In the genomic region with DNA sequence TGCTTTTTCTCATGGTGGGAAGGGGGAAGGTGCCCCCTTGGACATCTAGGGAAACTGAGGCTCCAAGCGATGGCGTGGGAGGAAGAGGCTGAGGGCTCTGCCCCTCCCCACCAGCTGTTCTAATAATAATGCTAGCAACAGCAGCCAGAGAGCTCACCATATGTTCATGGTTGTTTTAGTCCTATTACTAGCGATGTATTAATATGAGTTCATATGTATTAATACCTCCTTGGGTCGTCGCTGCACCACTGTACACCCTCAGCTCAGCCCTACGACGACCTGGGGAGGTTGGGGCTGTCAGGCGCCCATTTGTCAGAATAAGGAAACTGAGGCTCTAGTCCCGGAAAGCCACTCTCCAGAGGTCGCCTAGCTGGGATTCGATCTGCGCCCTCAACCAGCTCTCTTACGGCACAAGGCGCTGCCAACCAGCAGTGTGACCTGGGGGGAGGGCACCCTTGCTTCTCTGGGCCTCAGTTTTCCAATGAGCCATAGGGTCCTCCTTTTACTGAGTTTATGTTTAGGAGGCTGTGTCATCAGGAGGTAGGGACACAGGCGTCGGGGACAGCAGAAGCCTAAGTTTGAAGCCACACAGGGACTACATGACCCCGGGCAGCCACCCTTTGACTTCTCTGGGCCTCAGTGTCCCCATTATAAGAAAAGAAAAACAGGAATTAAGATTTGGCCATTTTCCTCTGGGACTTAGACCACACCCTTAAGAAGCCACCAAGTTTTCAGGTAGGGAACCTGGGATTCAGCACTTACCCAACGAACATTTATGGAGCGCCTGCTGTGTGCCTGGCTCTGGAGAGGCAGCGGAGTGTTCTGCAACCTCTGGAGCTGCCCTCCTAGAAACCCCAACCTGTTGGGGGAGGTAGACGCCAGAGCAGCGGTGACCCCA, we compare ENCODE assay signal across 8 cellular contexts. TPM values are rescaled to one million over a fixed set of nuclear protein-coding genes. Genes with fewer than 3 reads are reported as not detected.
A peak's percentile ranks its signal among the peaks of the same experiment; 100 is the strongest.
DNase-seq lines count a peak whose midpoint lies in the region; ATAC-seq and TF ChIP-seq lines count a peak whose summit lies in the region.

No MANE protein-coding gene starts in this region.

- POLR2A ChIA-PET in CD4-positive, alpha-beta memory T cell (lab: Charles Lee; ENCODE audit: partially characterized antibody), result interaction anchor here (0.7 to 3.9 kb wide), 7 partner anchors 9 to 183 kb away, joined by 3 to 54 read pairs (median 17); a partner anchor contains a TSS
- POLR2A ChIA-PET in naive thymus-derived CD4-positive, alpha-beta T cell (lab: Charles Lee), result interaction anchor here (0.5 to 15.6 kb wide), 7 partner anchors 9 to 97 kb away, joined by 3 to 169 read pairs (median 4); a partner anchor contains a TSS

- ATAC-seq in naive thymus-derived CD4-positive, alpha-beta T cell, result no peak
- no peak for ATAC-seq in GM18502 (IDR thresholded peaks at IDR 0.05; ENCODE audit: poor library complexity, unreplicated experiment)

- peaks cover 17 to 42% (median 32%) of the 10 kb centered on the region in 4 donors for H3K4me1 Mint-ChIP-seq in CD4-positive, alpha-beta memory T cell
- H3K4me1 Mint-ChIP-seq in naive thymus-derived CD4-positive, alpha-beta T cell, result peaks cover 18 to 47% (median 41%) of the 10 kb centered on the region in 7 donors

- H3K27me3 Mint-ChIP-seq in CD4-positive, alpha-beta memory T cell, result no peaks in the 10 kb centered on the region
- peaks cover 0 to 16% (median 0%) of the 10 kb centered on the region in 5 donors for H3K27me3 Mint-ChIP-seq in naive thymus-derived CD4-positive, alpha-beta T cell

- intact Hi-C loops in CD4-positive, alpha-beta memory T cell (cut with micrococcal nuclease), result loop anchor here (2.0 to 10.0 kb wide), 2 partner anchors 15 to 317 kb away; a partner anchor contains a TSS
- intact Hi-C loops in naive thymus-derived CD4-positive, alpha-beta T cell (cut with micrococcal nuclease), result loop anchor here (1.0 to 5.0 kb wide), 3 partner anchors 12 to 41 kb away; no protein-coding TSS in a partner anchor

- H3K36me3 Mint-ChIP-seq in CD4-positive, alpha-beta memory T cell, result peaks cover 0 to 4% of the 10 kb centered on the region in 2 donors
- H3K36me3 Mint-ChIP-seq in naive thymus-derived CD4-positive, alpha-beta T cell, result peaks cover 0 to 4% (median 2%) of the 10 kb centered on the region in 5 donors

- H3K4me1 ChIP-seq in CD4-positive, alpha-beta memory T cell (ENCODE audit: insufficient read depth, low read length), result peaks cover 29% of the 10 kb centered on the region
- peaks cover 8% of the 10 kb centered on the region; the same call in 1 of the 2 replicates for H3K4me1 ChIP-seq in HUES48 (ENCODE audit: control insufficient read depth, insufficient read depth, low read length)
- H3K4me1 ChIP-seq in naive thymus-derived CD4-positive, alpha-beta T cell (ENCODE audit: control insufficient read depth in 2 of 2, insufficient read depth in 2 of 2, low read length in 2 of 2), result peaks cover 13 to 22% of the 10 kb centered on the region in 2 donors

- no peaks in the 10 kb centered on the region for H3K27me3 ChIP-seq in CD4-positive, alpha-beta memory T cell (ENCODE audit: insufficient read depth, low read length)
- peaks cover 10% of the 10 kb centered on the region for H3K27me3 ChIP-seq in HUES48 (ENCODE audit: control insufficient read depth, insufficient read depth, low read length)
- H3K27me3 ChIP-seq in brain microvascular endothelial cell (replicated peaks), result peaks cover 9% of the 10 kb centered on the region
- H3K27me3 ChIP-seq in naive thymus-derived CD4-positive, alpha-beta T cell (ENCODE audit: control insufficient read depth in 2 of 2, insufficient read depth in 2 of 2, low read length in 2 of 2), result no peaks in the 10 kb centered on the region

- DNase-seq in CD4-positive, alpha-beta memory T cell, result no peak
- DNase-seq in brain microvascular endothelial cell, result no peak
- no peak for DNase-seq in naive thymus-derived CD4-positive, alpha-beta T cell
- DNase-seq in stimulated activated CD4-positive, alpha-beta T cell treated with anti-CD3 and anti-CD28 coated beads, Interleukin-4, amount 100 ng/mL, for 1 hour, result no peak
- no peak for DNase-seq in amniotic stem cell (lab: John Stamatoyannopoulos, UW)
- no peak for DNase-seq in NCI-H345 (lab: John Stamatoyannopoulos, UW)

- H3K9ac ChIP-seq in HUES48 (ENCODE audit: low read depth, low read length), result no peak overlapping the region

- peak overlapping the region; percentile 68 for H3K27ac ChIP-seq in CD4-positive, alpha-beta memory T cell (ENCODE audit: low read depth, low read length)
- H3K27ac ChIP-seq in HUES48 (ENCODE audit: low read depth, low read length), result no peak overlapping the region
- H3K27ac ChIP-seq in brain microvascular endothelial cell, result no peak overlapping the region
- peak overlapping the region; percentile 70 for H3K27ac ChIP-seq in naive thymus-derived CD4-positive, alpha-beta T cell (ENCODE audit: low read depth, low read length)

- H3K4me3 Mint-ChIP-seq in CD4-positive, alpha-beta memory T cell, result peak overlapping the region; percentile 87 to 95 (median 89)
- peak overlapping the region; percentile 86 to 89 (median 87) for H3K4me3 Mint-ChIP-seq in naive thymus-derived CD4-positive, alpha-beta T cell

- peak overlapping the region; percentile 38 to 70 for H3K4me3 ChIP-seq in CD4-positive, alpha-beta memory T cell (ENCODE audit: low read length in 2 of 2)
- H3K4me3 ChIP-seq in HUES48 (ENCODE audit: low read depth, low read length) (peak overlapping the region; percentile 66), brain microvascular endothelial cell (ENCODE audit: low read depth, low read length) (peak overlapping the region; percentile 47)
- H3K4me3 ChIP-seq in naive thymus-derived CD4-positive, alpha-beta T cell (ENCODE audit: low read length), result peak overlapping the region; percentile 31

- H3K36me3 ChIP-seq in CD4-positive, alpha-beta memory T cell (ENCODE audit: insufficient read depth, low read length), result no peaks in the 10 kb centered on the region
- no peaks in the 10 kb centered on the region for H3K36me3 ChIP-seq in HUES48 (ENCODE audit: control insufficient read depth, insufficient read depth, low read length)
- no peaks in the 10 kb centered on the region for H3K36me3 ChIP-seq in brain microvascular endothelial cell (replicated peaks)
- H3K36me3 ChIP-seq in naive thymus-derived CD4-positive, alpha-beta T cell (ENCODE audit: control insufficient read depth in 2 of 3, insufficient read depth in 3 of 3, low read length in 3 of 3), result no peaks in the 10 kb centered on the region

- in situ Hi-C loops in brain microvascular endothelial cell (cut with HindIII; ENCODE audit: low pct_ligation_motif_present, low sequenced_read_pairs), result no loop called here

- no peaks in the 10 kb centered on the region for H3K9me3 ChIP-seq in CD4-positive, alpha-beta memory T cell (ENCODE audit: control insufficient read depth in 1 of 2, low read length in 2 of 2)
- no peaks in the 10 kb centered on the region for H3K9me3 ChIP-seq in HUES48 (ENCODE audit: control insufficient read depth, insufficient read depth, low read length)
- no peaks in the 10 kb centered on the region for H3K9me3 ChIP-seq in naive thymus-derived CD4-positive, alpha-beta T cell (ENCODE audit: control insufficient read depth in 2 of 3, low read length in 3 of 3)

- no peaks in the 10 kb centered on the region for H3K9me3 Mint-ChIP-seq in CD4-positive, alpha-beta memory T cell
- H3K9me3 Mint-ChIP-seq in naive thymus-derived CD4-positive, alpha-beta T cell, result no peaks in the 10 kb centered on the region

- peak overlapping the region; percentile 58 to 93 (median 89) for H3K27ac Mint-ChIP-seq in CD4-positive, alpha-beta memory T cell
- H3K27ac Mint-ChIP-seq in naive thymus-derived CD4-positive, alpha-beta T cell, result peak overlapping the region in 8 of 9 donors; percentile 65 to 94 (median 79)

- no peak for TF ChIP-seq CTCF in brain microvascular endothelial cell (IDR thresholded peaks at IDR 0.05; ENCODE audit: low read depth, low read length, missing control alignments)

- CTCF ChIA-PET in CD4-positive, alpha-beta memory T cell (lab: Charles Lee; ENCODE audit: partially characterized antibody), result interaction anchor here (0.6 to 2.5 kb wide), 9 partner anchors 8 to 152 kb away, joined by 3 to 11 read pairs (median 4); a partner anchor contains a TSS
- CTCF ChIA-PET in naive thymus-derived CD4-positive, alpha-beta T cell (lab: Charles Lee), result interaction anchor here (0.6 to 2.3 kb wide), 4 partner anchors 9 to 90 kb away, joined by 3 to 14 read pairs (median 7); a partner anchor contains a TSS

RNA-seq across cellular contexts. Expression of a gene that starts 0.7 kb away (rescaled TPM):
- 10 to 100 TPM; 51.6 to 53.9 TPM for total RNA-seq in CD4-positive, alpha-beta memory T cell
- polyA plus RNA-seq in CD4-positive, alpha-beta memory T cell, result 10 to 100 TPM in 1 of 2 donors, 1 to 10 TPM in 1; 4.3 to 16.7 TPM
- 10 to 100 TPM; 36.0 to 58.7 (median 50.6) TPM for total RNA-seq in naive thymus-derived CD4-positive, alpha-beta T cell
- polyA plus RNA-seq in naive thymus-derived CD4-positive, alpha-beta T cell, result 10 to 100 TPM; 10.2 to 20.3 TPM

RNA-seq across cellular contexts. Expression of a gene that starts 11.5 kb away (rescaled TPM):
- 10 to 100 TPM; 39.3 to 42.1 TPM for total RNA-seq in CD4-positive, alpha-beta memory T cell
- 10 to 100 TPM; 35.0 to 55.1 TPM for polyA plus RNA-seq in CD4-positive, alpha-beta memory T cell
- total RNA-seq in naive thymus-derived CD4-positive, alpha-beta T cell, result 100 to 1,000 TPM in 1 of 5 experiments, 10 to 100 TPM in 4; 17.7 to 110 (median 25.0) TPM
- 10 to 100 TPM; 17.6 to 24.1 TPM for polyA plus RNA-seq in naive thymus-derived CD4-positive, alpha-beta T cell

RNA-seq across cellular contexts. Expression of a gene that starts 54.7 kb away (rescaled TPM):
- 10 to 100 TPM; 18.1 to 23.0 TPM for total RNA-seq in CD4-positive, alpha-beta memory T cell
- 1 to 10 TPM; 1.5 to 6.6 TPM for polyA plus RNA-seq in CD4-positive, alpha-beta memory T cell
- total RNA-seq in naive thymus-derived CD4-positive, alpha-beta T cell, result 10 to 100 TPM; 12.3 to 24.6 (median 16.4) TPM
- 1 to 10 TPM; 2.2 to 5.1 TPM for polyA plus RNA-seq in naive thymus-derived CD4-positive, alpha-beta T cell

Comparison
In these comparisons a context has a peak if more than half of its experiments do, and no peak if none do; other contexts are left out.
1. H3K27ac ChIP-seq: peak in CD4-positive, alpha-beta memory T cell (single experiment) and naive thymus-derived CD4-positive, alpha-beta T cell (single experiment); none in HUES48 (single experiment) and brain microvascular endothelial cell (single experiment).
2. Peak in every context shown above with its lines, with median percentiles within 50 percentile points of each other: H3K4me3 ChIP-seq.